Comparison of ENCODE assay signal across 10 cellular contexts in genomic region chr6:155882527-155883333, GRCh38.
DNase-seq lines count a peak whose midpoint lies in the region; ATAC-seq and TF ChIP-seq lines count a peak whose summit lies in the region.
"Had no signal": no experiment of that assay in that cellular context is flagged by ENCODE, and none has a peak within 500 bp of the region (broad histone marks: within the 10 kb centered on the region; RNA-seq: fewer than 3 reads in every experiment).

No MANE protein-coding gene starts in this region.

- H3K79me2 ChIP-seq in GM23338 (replicated peaks; ENCODE audit: insufficient read depth): no peaks in the 10 kb centered on the region

- H3K27ac Mint-ChIP-seq in GM23338 (peak overlapping the region; percentile 54; the same call in 1 of the 2 replicates), nephron (peak overlapping the region; percentile 73 to 93 (median 89)), natural killer cell (no peak overlapping the region)

- no peak overlapping the region; the same call in 1 of the 2 replicates for H3K14ac ChIP-seq in IMR-90 (replicated peaks; ENCODE audit: low read depth, low read length)

- in situ Hi-C loops in IMR-90 (cut with MboI; ENCODE audit: low sequenced_read_pairs): no loop called here

- H3K4me3 Mint-ChIP-seq in GM23338 (no peak overlapping the region), nephron (no peak overlapping the region), natural killer cell (no peak overlapping the region)

- no peak overlapping the region for H2AK9ac ChIP-seq in IMR-90 (replicated peaks; ENCODE audit: low read depth, low read length, poor library complexity)

- H4K20me1 ChIP-seq in GM23338 (replicated peaks; ENCODE audit: insufficient read depth) (no peaks in the 10 kb centered on the region), IMR-90 (ENCODE audit: insufficient read depth, low read length) (no peaks in the 10 kb centered on the region)

- peak overlapping the region; percentile 83 for H2BK120ac ChIP-seq in IMR-90 (ENCODE audit: low read depth, low read length)

- H2BK15ac ChIP-seq in IMR-90 (ENCODE audit: low read depth, low read length): peak overlapping the region; percentile 75; the same call in 2 of the 3 replicates

- peak overlapping the region; percentile 76 for H3K56ac ChIP-seq in IMR-90 (ENCODE audit: extremely low read depth, insufficient read depth, low read length)

- peak overlapping the region; percentile 95 for H4K5ac ChIP-seq in IMR-90 (ENCODE audit: low read depth, low read length)

- POLR2A ChIA-PET in IMR-90 (lab: Charles Lee; ENCODE audit: unreplicated experiment): no interaction called here

- H3K9me1 ChIP-seq in IMR-90 (ENCODE audit: insufficient read depth, low read length): peaks cover 9% of the 10 kb centered on the region

- no peak for TF ChIP-seq POLR2A in IMR-90 (IDR thresholded peaks at IDR 0.05; ENCODE audit: low read depth, low read length)
- TF ChIP-seq POLR2A in breast epithelium (IDR thresholded peaks at IDR 0.05): no peak

- dilution Hi-C loops in IMR-90 (cut with HindIII; ENCODE audit: low sequenced_read_pairs, unreplicated experiment): no loop called here

- WGBS in IMR-90 (ENCODE audit: extremely low coverage in 2 of 2, insufficient read length in 1 of 2), 2 experiments: no CpG with 5 or more reads among the region's 4 CpGs

- H3K79me1 ChIP-seq in IMR-90 (ENCODE audit: low read depth in 1 of 2, low read length in 2 of 2): no peaks in the 10 kb centered on the region

- peak overlapping the region; percentile 42 for H2AK5ac ChIP-seq in IMR-90 (ENCODE audit: low read depth, low read length)

- H3K36me3 Mint-ChIP-seq in GM23338 (ENCODE audit: low read depth) (peaks cover 2% of the 10 kb centered on the region; the same call in 1 of the 3 replicates), nephron (ENCODE audit: low read depth) (no peaks in the 10 kb centered on the region), natural killer cell (no peaks in the 10 kb centered on the region)

- peak overlapping the region; percentile 81 for H4K91ac ChIP-seq in IMR-90 (ENCODE audit: insufficient read depth, low read depth, low read length)

- H3K23ac ChIP-seq in IMR-90 (ENCODE audit: low read depth, low read length): no peak overlapping the region

- no TSS peak for BruUV-seq in IMR-90 (replicated peaks; lab: Mats Ljungman, UMichigan)

- H3K4me1 ChIP-seq in GM23338 (ENCODE audit: insufficient read depth) (peaks cover 26% of the 10 kb centered on the region), IMR-90 (ENCODE audit: control insufficient read depth, insufficient read depth, low read length) (peaks cover 22% of the 10 kb centered on the region), mucosa of descending colon (ENCODE audit: low read depth) (no peaks in the 10 kb centered on the region), breast epithelium (no peaks in the 10 kb centered on the region)

- H3K9me2 ChIP-seq in GM23338 (ENCODE audit: insufficient read depth): 0 out of 2 replicates have a peak, but pooled peaks cover under 1% of the 10 kb centered on the region

- CTCF ChIA-PET in IMR-90 (lab: Yijun Ruan, JAX): interaction anchor here (1.4 kb wide), 1 partner anchor 10 kb away, joined by 3 read pairs; no protein-coding TSS in a partner anchor

- TF ChIP-seq CTCF in GM23338 (conservative IDR thresholded peaks at IDR 0.05; ENCODE audit: low read depth in 2 of 2): no peak
- TF ChIP-seq CTCF in IMR-90 (conservative IDR thresholded peaks at IDR 0.05; ENCODE audit: low read depth, low read length): no peak
- no peak for TF ChIP-seq CTCF in nephron (IDR thresholded peaks at IDR 0.05; ENCODE audit: unreplicated experiment in 3 of 3)
- no peak for TF ChIP-seq CTCF in mucosa of descending colon (IDR thresholded peaks at IDR 0.05)
- TF ChIP-seq CTCF in breast epithelium (IDR thresholded peaks at IDR 0.05): no peak
- TF ChIP-seq CTCF in natural killer cell (IDR thresholded peaks at IDR 0.05): no peak

- H3K4me3 ChIP-seq in GM23338 (no peak overlapping the region), IMR-90 (ENCODE audit: insufficient read depth, low read depth, low read length) (no peak overlapping the region), mucosa of descending colon (no peak overlapping the region), breast epithelium (no peak overlapping the region)
- H3K4me3 ChIP-seq: cardiac muscle cell had no signal

- H3K27ac ChIP-seq in GM23338 (ENCODE audit: low read depth) (no peak overlapping the region), IMR-90 (ENCODE audit: insufficient read depth, low read length) (peak overlapping the region; percentile 83), breast epithelium (peak overlapping the region in 1 of 2 donors; percentile 14)
- H3K27ac ChIP-seq: cardiac muscle cell had no signal

- DNase-seq in GM23338 (ENCODE audit: low spot score) (no peak), IMR-90 (peak; percentile 21), mucosa of descending colon (no peak), breast epithelium (ENCODE audit: low spot score in 2 of 2) (no peak), natural killer cell (no peak)
- DNase-seq in activated CD4-positive, alpha-beta T cell treated with anti-CD3 and anti-CD28 coated beads for 4 hours: no peak
- DNase-seq: NCI-H1048 had no signal

- H3F3A ChIP-seq in GM23338 (replicated peaks; ENCODE audit: low read depth): no peaks in the 10 kb centered on the region

- no peak for TF ChIP-seq RAD21 in IMR-90 (IDR thresholded peaks at IDR 0.05; ENCODE audit: low read length)

- H3K27me3 ChIP-seq in GM23338 (ENCODE audit: insufficient read depth) (no peaks in the 10 kb centered on the region), IMR-90 (ENCODE audit: control insufficient read depth, insufficient read depth, low read length) (no peaks in the 10 kb centered on the region), breast epithelium (no peaks in the 10 kb centered on the region)
- H3K27me3 ChIP-seq: cardiac muscle cell had no signal

- H3K4me1 Mint-ChIP-seq in GM23338: peaks cover 17% of the 10 kb centered on the region
- peaks cover 17% of the 10 kb centered on the region for H3K4me1 Mint-ChIP-seq in nephron
- peaks cover 0 to 7% of the 10 kb centered on the region in 2 donors for H3K4me1 Mint-ChIP-seq in natural killer cell

- intact Hi-C loops in IMR-90 (cut with micrococcal nuclease) (loop anchor here (1.0 to 10.0 kb wide), 3 partner anchors 132 to 558 kb away; no protein-coding TSS in a partner anchor), mucosa of descending colon (cut with DNase I, micrococcal nuclease) (no loop called here), breast epithelium (cut with DNase I; ENCODE audit: low total_unique reads) (no loop called here), natural killer cell (cut with micrococcal nuclease) (no loop called here)

- H3K4me2 ChIP-seq in GM23338 (no peak overlapping the region), IMR-90 (ENCODE audit: low read depth, low read length) (no peak overlapping the region)

- peak overlapping the region; percentile 70; the same call in 1 of the 2 replicates for H2AFZ ChIP-seq in GM23338
- H2AFZ ChIP-seq in IMR-90 (replicated peaks; ENCODE audit: low read length, poor library complexity): no peak overlapping the region

- H3K4ac ChIP-seq in IMR-90 (ENCODE audit: low read depth, low read length): peak overlapping the region; percentile 67; the same call in 1 of the 2 replicates

- H3K9me3 Mint-ChIP-seq in GM23338: peaks cover 3% of the 10 kb centered on the region; the same call in 1 of the 3 replicates
- H3K9me3 Mint-ChIP-seq in nephron: peaks cover 3% of the 10 kb centered on the region
- peaks cover 0 to 2% of the 10 kb centered on the region in 2 donors for H3K9me3 Mint-ChIP-seq in natural killer cell

- no peak overlapping the region; the same call in 1 of the 2 replicates for H3K9ac ChIP-seq in IMR-90 (ENCODE audit: low read depth, low read length)

- peak overlapping the region; percentile 90 for H2BK20ac ChIP-seq in IMR-90 (ENCODE audit: low read depth, low read length)

- peak overlapping the region; percentile 51 to 63 for H4K8ac ChIP-seq in IMR-90 (ENCODE audit: low read depth in 2 of 2, low read length in 2 of 2)

- H2BK5ac ChIP-seq in IMR-90 (ENCODE audit: low read depth, low read length, poor library complexity, severe bottlenecking): peak overlapping the region; percentile 92

- H3K27me3 Mint-ChIP-seq in GM23338 (ENCODE audit: insufficient read depth, low read depth, poor library complexity) (peaks cover 4% of the 10 kb centered on the region), nephron (ENCODE audit: low read depth) (no peaks in the 10 kb centered on the region), natural killer cell (ENCODE audit: low read depth in 2 of 2) (no peaks in the 10 kb centered on the region)

- ATAC-seq in GM18867 (IDR thresholded peaks at IDR 0.05; ENCODE audit: unreplicated experiment): peak; percentile 80
- no peak for ATAC-seq in GM23338
- peak; percentile 5; the same call in 1 of the 2 replicates for ATAC-seq in IMR-90 (ENCODE audit: low read depth)
- no peak for ATAC-seq in mucosa of descending colon
- no peak for ATAC-seq in natural killer cell

- no peaks in the 10 kb centered on the region for H3K9me3 ChIP-seq in IMR-90 (ENCODE audit: control insufficient read depth, insufficient read depth, low read length)
- H3K9me3 ChIP-seq in mucosa of descending colon: no peaks in the 10 kb centered on the region
- H3K9me3 ChIP-seq in breast epithelium: no peaks in the 10 kb centered on the region

- H3K36me3 ChIP-seq in GM23338 (ENCODE audit: insufficient read depth): no peaks in the 10 kb centered on the region
- H3K36me3 ChIP-seq in IMR-90 (ENCODE audit: control insufficient read depth, insufficient read depth, low read length): no peaks in the 10 kb centered on the region
- no peaks in the 10 kb centered on the region for H3K36me3 ChIP-seq in mucosa of descending colon (ENCODE audit: low read depth)
- no peaks in the 10 kb centered on the region for H3K36me3 ChIP-seq in breast epithelium
- H3K36me3 ChIP-seq: cardiac muscle cell had no signal

- peak overlapping the region; percentile 98 for H3K18ac ChIP-seq in IMR-90 (ENCODE audit: low read depth, low read length)

TF ChIP-seq in GM23338, 12 proteins besides CTCF, POLR2A, EP300 and RAD21:
- TF ChIP-seq ZNF331 (CRISPR knock-in tag; IDR thresholded peaks at IDR 0.05; ENCODE audit: low read depth): no peak
TF ChIP-seq in GM23338: peak in this region for 0.

TF ChIP-seq in IMR-90, 13 proteins besides CTCF, POLR2A, EP300 and RAD21:
- TF ChIP-seq USF2 (IDR thresholded peaks at IDR 0.05; ENCODE audit: low read depth, low read length): no peak
- no peak for TF ChIP-seq FOS (IDR thresholded peaks at IDR 0.05; ENCODE audit: low read depth, low read length)
- no peak for TF ChIP-seq CEBPB (IDR thresholded peaks at IDR 0.05; ENCODE audit: low read depth, low read length)
- no peak for TF ChIP-seq RCOR1 (IDR thresholded peaks at IDR 0.05; ENCODE audit: insufficient replicate concordance, low read length)
- no peak for TF ChIP-seq MAZ (IDR thresholded peaks at IDR 0.05; ENCODE audit: borderline replicate concordance, low read depth, low read length)

Comparison
In these comparisons a context has a peak if more than half of its experiments do, and no peak if none do; other contexts are left out.
1. ATAC-seq: peak in GM18867 (single experiment) and IMR-90 (single experiment); none in GM23338 (single experiment), mucosa of descending colon (single experiment) and natural killer cell (0 of 3).
2. H3K27ac Mint-ChIP-seq: peak in GM23338 (single experiment) and nephron (3 of 3); none in natural killer cell (0 of 2).